In the genomic region with DNA sequence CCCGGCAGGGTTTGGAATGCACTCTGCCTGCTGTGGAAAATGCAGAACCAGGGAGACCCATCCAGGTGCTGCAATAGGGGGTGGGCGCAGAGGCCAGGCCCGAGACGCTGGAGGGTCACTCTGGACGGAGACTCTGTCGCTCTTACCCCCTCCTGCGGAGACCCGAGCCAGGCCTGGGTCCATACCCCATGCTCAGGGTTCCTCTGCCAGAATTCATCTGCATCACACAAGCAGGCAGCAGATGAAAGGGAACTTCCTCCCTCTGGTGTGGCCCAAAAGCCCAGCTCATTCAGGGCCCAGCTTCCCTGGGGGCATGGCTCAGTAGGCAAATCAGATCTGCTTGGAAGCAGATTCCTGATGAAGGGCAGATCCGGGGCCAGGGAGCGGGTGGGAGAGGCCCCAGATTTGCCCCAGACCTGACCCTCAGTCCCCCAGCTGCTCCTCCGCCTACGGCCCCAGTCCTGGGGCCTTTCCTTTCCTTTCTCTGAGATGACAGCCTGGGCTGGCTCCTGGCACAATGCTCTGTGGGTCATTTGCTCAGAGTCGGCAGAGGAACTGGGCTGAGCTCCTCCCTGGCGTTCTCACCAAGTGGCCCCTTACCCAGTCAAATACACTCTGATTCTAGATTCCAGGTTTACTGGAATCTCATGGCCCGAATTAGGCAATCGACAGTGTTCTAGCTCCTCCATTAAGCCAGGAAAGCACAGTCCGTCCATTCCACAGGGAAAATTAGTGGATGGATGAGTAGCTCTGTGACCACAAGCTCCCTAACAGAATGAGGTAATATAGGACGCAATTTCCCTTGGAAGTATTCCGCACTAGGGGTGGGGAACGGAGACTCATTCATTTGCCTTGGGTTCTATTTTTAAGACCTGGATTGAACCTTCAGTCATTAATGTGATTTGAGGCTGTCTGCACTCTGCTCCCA, we compare ENCODE assay signal across 13 cellular contexts. TPM values are rescaled to one million over a fixed set of nuclear protein-coding genes. Genes with fewer than 3 reads are reported as not detected.
DNase-seq lines count a peak whose midpoint lies in the region; ATAC-seq and TF ChIP-seq lines count a peak whose summit lies in the region.
"Had no signal": no experiment of that assay in that cellular context is flagged by ENCODE, and none has a peak within 500 bp of the region (broad histone marks: within the 10 kb centered on the region; RNA-seq: fewer than 3 reads in every experiment).

No MANE protein-coding gene starts in this region.

- H3K4me1 Mint-ChIP-seq in neural progenitor cell = peaks cover 26% of the 10 kb centered on the region
- H3K4me1 Mint-ChIP-seq: activated CD4-positive, alpha-beta T cell treated with anti-CD3 and anti-CD28 coated beads, Interleukin-2, amount 10 ng/mL, durations not matched to agents 24 days and 14 days had no signal

- H3K9me3 Mint-ChIP-seq in neural progenitor cell = no peaks in the 10 kb centered on the region
- H3K9me3 Mint-ChIP-seq: activated CD4-positive, alpha-beta T cell treated with anti-CD3 and anti-CD28 coated beads, Interleukin-2, amount 10 ng/mL, durations not matched to agents 24 days and 14 days; CD4-positive, alpha-beta T cell; stimulated activated naive CD8-positive, alpha-beta T cell treated with anti-CD3 and anti-CD28 coated beads, Interleukin-15, amount 100 ng/mL, for 72 hours had no signal

- H3K36me3 ChIP-seq in neural progenitor cell = no peaks in the 10 kb centered on the region
- no peaks in the 10 kb centered on the region for H3K36me3 ChIP-seq in prostate gland

- H3K4me2 ChIP-seq in neural progenitor cell = peak overlapping the region; percentile 25

- DNase-seq in AG20443 (ENCODE audit: low spot score) (peak; percentile 61), M059J (ENCODE audit: low read depth) (peak; percentile 89), fibroblast of gingiva (ENCODE audit: low read depth) (peak; percentile 87), neural progenitor cell (ENCODE audit: low spot score) (peak; percentile 49), NCI-H2107 treated with DMSO at 0.1 percent for 48 hours (lab: John Stamatoyannopoulos, UW; ENCODE audit: unreplicated experiment) (no peak), prostate gland (ENCODE audit: low spot score) (no peak)
- DNase-seq in activated CD4-positive, alpha-beta T cell treated with anti-CD3 and anti-CD28 coated beads, Interleukin-2, amount 50 U/mL, for 48 hours = no peak
- DNase-seq: activated CD4-positive, alpha-beta T cell treated with anti-CD3 and anti-CD28 coated beads, Interleukin-2, amount 10 ng/mL, durations not matched to agents 24 days and 14 days; activated naive CD4-positive, alpha-beta T cell treated with Interleukin-2 at 50 U/mL for 16 hours; CD4-positive, alpha-beta T cell; stimulated activated naive CD8-positive, alpha-beta T cell treated with anti-CD3 and anti-CD28 coated beads, Interleukin-15, amount 100 ng/mL, for 72 hours had no signal

- H3K27me3 ChIP-seq in neural progenitor cell = no peaks in the 10 kb centered on the region
- no peaks in the 10 kb centered on the region for H3K27me3 ChIP-seq in prostate gland (replicated peaks; ENCODE audit: insufficient read depth)
- H3K27me3 ChIP-seq: dorsolateral prefrontal cortex had no signal

- no peak for ATAC-seq in GM21619 (IDR thresholded peaks at IDR 0.05; ENCODE audit: unreplicated experiment)
- ATAC-seq: stimulated activated naive CD8-positive, alpha-beta T cell treated with anti-CD3 and anti-CD28 coated beads, Interleukin-15, amount 100 ng/mL, for 72 hours had no signal

- no peaks in the 10 kb centered on the region for H3F3A ChIP-seq in neural progenitor cell (ENCODE audit: low read depth)

- no peaks in the 10 kb centered on the region for H3K36me3 Mint-ChIP-seq in neural progenitor cell

- H3K79me2 ChIP-seq in neural progenitor cell (ENCODE audit: low read depth) = no peaks in the 10 kb centered on the region

- whole genome bisulfite sequencing in prostate gland = 76% methylated on average over 20 of the region's 20 CpGs

- H3K4me3 ChIP-seq in neural progenitor cell (no peak overlapping the region), prostate gland (no peak overlapping the region)
- H3K4me3 ChIP-seq: dorsolateral prefrontal cortex had no signal

- H3K27ac Mint-ChIP-seq in neural progenitor cell = peak overlapping the region; percentile 83
- H3K27ac Mint-ChIP-seq: activated CD4-positive, alpha-beta T cell treated with anti-CD3 and anti-CD28 coated beads, Interleukin-2, amount 10 ng/mL, durations not matched to agents 24 days and 14 days; CD4-positive, alpha-beta T cell; stimulated activated naive CD8-positive, alpha-beta T cell treated with anti-CD3 and anti-CD28 coated beads, Interleukin-15, amount 100 ng/mL, for 72 hours had no signal

- no peaks in the 10 kb centered on the region for H3K27me3 Mint-ChIP-seq in neural progenitor cell (ENCODE audit: insufficient read depth, low read depth)
- H3K27me3 Mint-ChIP-seq: activated CD4-positive, alpha-beta T cell treated with anti-CD3 and anti-CD28 coated beads, Interleukin-2, amount 10 ng/mL, durations not matched to agents 24 days and 14 days; CD4-positive, alpha-beta T cell; stimulated activated naive CD8-positive, alpha-beta T cell treated with anti-CD3 and anti-CD28 coated beads, Interleukin-15, amount 100 ng/mL, for 72 hours had no signal

- no peak overlapping the region for H3K9ac ChIP-seq in neural progenitor cell

- intact Hi-C loops in prostate gland (cut with DNase I) = no loop called here

- peaks cover 4% of the 10 kb centered on the region for H4K20me1 ChIP-seq in neural progenitor cell (ENCODE audit: low read depth)

- TF ChIP-seq CTCF in neural progenitor cell (IDR thresholded peaks at IDR 0.05) (no peak), prostate gland (IDR thresholded peaks at IDR 0.05) (no peak)

- H2AFZ ChIP-seq in neural progenitor cell (replicated peaks) = no peak overlapping the region

- H3K4me1 ChIP-seq in neural progenitor cell (peaks cover 8% of the 10 kb centered on the region), prostate gland (replicated peaks) (no peaks in the 10 kb centered on the region)

- no peak for TF ChIP-seq POLR2A in prostate gland (IDR thresholded peaks at IDR 0.05)

- H3K27ac ChIP-seq in neural progenitor cell = no peak overlapping the region
- no peak overlapping the region for H3K27ac ChIP-seq in prostate gland

- H3K9me3 ChIP-seq in neural progenitor cell (ENCODE audit: low read depth) = no peaks in the 10 kb centered on the region
- H3K9me3 ChIP-seq in prostate gland = no peaks in the 10 kb centered on the region

- H3K4me3 Mint-ChIP-seq in neural progenitor cell = no peak overlapping the region
- H3K4me3 Mint-ChIP-seq: activated CD4-positive, alpha-beta T cell treated with anti-CD3 and anti-CD28 coated beads, Interleukin-2, amount 10 ng/mL, durations not matched to agents 24 days and 14 days; CD4-positive, alpha-beta T cell; stimulated activated naive CD8-positive, alpha-beta T cell treated with anti-CD3 and anti-CD28 coated beads, Interleukin-15, amount 100 ng/mL, for 72 hours had no signal

RNA-seq across cellular contexts. Expression of gene RASD1, which starts 19.1 kb away (rescaled TPM):
- 2.1 and 3.0 TPM in 2 replicates for total RNA-seq in M059J (2014; rRNA removed; shearing (Covaris generic))
- total RNA-seq in neural progenitor cell (ENCODE audit: low replicate concordance) (0.88 and 2.8 TPM in 2 replicates), prostate gland (100 to 1,000 TPM; 124 to 175 TPM)

RNA-seq across cellular contexts. Expression of gene MED9, which starts 38.5 kb away (rescaled TPM):
- total RNA-seq in M059J (2014; rRNA removed; shearing (Covaris generic)) = 20.8 and 23.1 TPM in 2 replicates
- total RNA-seq in neural progenitor cell (ENCODE audit: low replicate concordance) (15.7 and 28.0 TPM in 2 replicates), prostate gland (10 to 100 TPM; 27.8 to 31.7 TPM)

Comparison
In these comparisons a context has a peak if more than half of its experiments do, and no peak if none do; other contexts are left out.
1. DNase-seq: peak in AG20443 (single experiment), M059J (single experiment), fibroblast of gingiva (single experiment) and neural progenitor cell (single experiment); none in activated CD4-positive, alpha-beta T cell treated with anti-CD3 and anti-CD28 coated beads, Interleukin-2, amount 50 U/mL, for 48 hours (0 of 2), NCI-H2107 treated with DMSO at 0.1 percent for 48 hours (single experiment) and prostate gland (single experiment).
2. RNA of gene RASD1, which starts 19.1 kb away (total RNA-seq): 124 to 175 TPM in prostate gland; 2.1 to 3.0 TPM in M059J and 0.88 to 2.8 TPM in neural progenitor cell; every median in the first group is over 10 times any median in the second.